Comparison of ENCODE assay signal across 8 cellular contexts in the genomic region with DNA sequence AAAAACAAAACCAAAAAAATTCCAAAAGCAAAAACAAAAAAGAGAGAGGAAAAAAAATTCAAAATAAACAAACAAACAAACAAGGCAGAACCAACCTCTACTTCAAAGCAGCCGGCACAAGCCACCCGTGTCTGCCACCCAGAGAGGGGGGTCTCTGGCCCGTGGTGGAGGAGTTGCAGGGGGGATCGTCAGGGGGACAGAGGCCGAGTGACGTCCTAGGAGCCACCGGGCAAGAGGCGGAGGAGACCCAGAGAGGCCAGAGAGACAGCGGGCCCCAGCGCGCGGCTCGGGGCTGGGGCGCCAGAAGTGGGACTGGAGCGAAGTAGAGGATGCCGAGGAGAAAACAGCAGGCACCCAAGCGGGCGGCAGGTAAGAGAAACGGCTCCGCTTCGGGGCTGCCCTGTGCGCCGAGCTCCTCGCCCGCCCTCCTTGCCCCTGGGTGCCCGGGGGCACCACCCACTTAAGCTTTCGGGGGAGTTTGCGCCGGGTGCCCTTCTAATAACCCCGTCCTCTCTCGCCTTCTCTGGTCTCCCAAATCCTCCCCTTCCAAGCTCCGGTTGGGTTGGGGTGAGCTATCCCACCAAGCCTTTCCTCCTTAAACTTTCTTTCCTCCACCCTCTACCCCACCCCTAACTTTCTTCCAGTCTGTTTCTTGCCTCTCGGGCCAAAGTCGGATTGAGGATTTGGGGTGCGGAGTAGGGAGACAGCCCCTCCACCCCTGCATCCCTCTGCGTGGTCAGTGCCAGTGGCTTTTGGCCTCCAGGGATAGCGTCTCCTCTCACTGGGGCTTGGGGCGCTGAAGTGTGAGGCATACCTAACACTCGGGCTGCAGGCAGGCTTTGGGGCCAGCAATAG. TPM values are rescaled to one million over a fixed set of nuclear protein-coding genes. Genes with fewer than 3 reads are reported as not detected.
DNase-seq lines count a peak whose midpoint lies in the region; TF ChIP-seq lines count a peak whose summit lies in the region.

No MANE protein-coding gene starts in this region.

- peaks cover 15% of the 10 kb centered on the region for H3K27me3 ChIP-seq in trophoblast cell (ENCODE audit: insufficient read depth, low read length)

- H2BK5ac ChIP-seq in trophoblast cell (ENCODE audit: low read depth, low read length, poor library complexity), result no peak overlapping the region

- no peak overlapping the region for H3K4ac ChIP-seq in trophoblast cell (ENCODE audit: low read depth, low read length)

- H3K79me2 ChIP-seq in trophoblast cell (ENCODE audit: control insufficient read depth, insufficient read depth, low read length, poor library complexity), result no peaks in the 10 kb centered on the region

- no peak overlapping the region for H3K14ac ChIP-seq in trophoblast cell (ENCODE audit: low read length)

- no peak overlapping the region for H4K91ac ChIP-seq in trophoblast cell (ENCODE audit: low read depth, low read length)

- no peak overlapping the region for H3K9ac ChIP-seq in trophoblast cell (ENCODE audit: low read length)

- H4K8ac ChIP-seq in trophoblast cell (ENCODE audit: low read depth, low read length), result no peak overlapping the region

- H3K4me1 ChIP-seq in trophoblast cell (ENCODE audit: control insufficient read depth in 1 of 2, insufficient read depth in 2 of 2, low read length in 2 of 2), result peaks cover 0 to 7% of the 10 kb centered on the region in 2 experiments

- H2BK12ac ChIP-seq in trophoblast cell (ENCODE audit: low read length), result no peak overlapping the region

- no peaks in the 10 kb centered on the region for H3K79me1 ChIP-seq in trophoblast cell (ENCODE audit: low read length)

- H3K27ac ChIP-seq in trophoblast cell (ENCODE audit: low read depth, low read length), result no peak overlapping the region

- no CpG with 5 or more reads among the region's 39 CpGs for WGBS in trophoblast cell (ENCODE audit: extremely low coverage, insufficient coverage, insufficient read length)

- peak overlapping the region; percentile 25 for H2AFZ ChIP-seq in trophoblast cell (ENCODE audit: insufficient read depth, low read length, poor library complexity)

- peak overlapping the region; percentile 53 to 67 for H3K4me3 ChIP-seq in foreskin fibroblast (ENCODE audit: low read depth in 1 of 2, low read length in 2 of 2)
- H3K4me3 ChIP-seq in trophoblast cell (ENCODE audit: low read depth, low read length), result peak overlapping the region; percentile 58

- no peak overlapping the region for H4K12ac ChIP-seq in trophoblast cell (ENCODE audit: low read depth, low read length)

- H3K18ac ChIP-seq in trophoblast cell (ENCODE audit: low read length), result no peak overlapping the region

- DNase-seq in NCI-H1092 treated with DMSO at 0.1 percent for 48 hours (lab: John Stamatoyannopoulos, UW) (peak; percentile 62), activated T-cell treated with anti-CD3 and anti-CD28 coated beads for 48 hours (ENCODE audit: low read depth) (peak; percentile 18), foreskin fibroblast (no peak), trophoblast cell (no peak), NCI-H2171 treated with DMSO at 0.1 percent for 48 hours (lab: John Stamatoyannopoulos, UW) (no peak), globus pallidus (ENCODE audit: low spot score) (no peak), RPMI8226 (no peak), Kasumi-1 (lab: John Stamatoyannopoulos, UW) (no peak)

- H3K4me2 ChIP-seq in trophoblast cell (ENCODE audit: low read length), result peak overlapping the region; percentile 74

- H3K36me3 ChIP-seq in trophoblast cell (ENCODE audit: control insufficient read depth in 1 of 2, insufficient read depth in 2 of 2, low read length in 2 of 2), result no peaks in the 10 kb centered on the region

- TF ChIP-seq CTCF in foreskin fibroblast (IDR thresholded peaks at IDR 0.05; ENCODE audit: low read depth, low read length), result no peak

- H3K9me3 ChIP-seq in trophoblast cell (ENCODE audit: insufficient read depth, low read depth, low read length), result peaks cover 2% of the 10 kb centered on the region

- no peak overlapping the region for H2BK120ac ChIP-seq in trophoblast cell (ENCODE audit: insufficient read depth, low read length, poor library complexity)

- H3K23ac ChIP-seq in trophoblast cell (ENCODE audit: low read length), result no peak overlapping the region

- H2AK5ac ChIP-seq in trophoblast cell (ENCODE audit: low read length), result no peak overlapping the region

RNA-seq across cellular contexts. Expression of a gene that starts 1.0 kb away (rescaled TPM):
- polyA plus RNA-seq in trophoblast cell (2013), result 0.14 and 0.22 TPM in 2 replicates

Comparison
In these comparisons a context has a peak if more than half of its experiments do, and no peak if none do; other contexts are left out.
1. DNase-seq: peak in NCI-H1092 treated with DMSO at 0.1 percent for 48 hours (single experiment) and activated T-cell treated with anti-CD3 and anti-CD28 coated beads for 48 hours (single experiment); none in foreskin fibroblast (0 of 2), trophoblast cell (0 of 2), NCI-H2171 treated with DMSO at 0.1 percent for 48 hours (single experiment), globus pallidus (single experiment), RPMI8226 (single experiment) and Kasumi-1 (0 of 2).